Comparison of ENCODE assay signal across 22 cellular contexts in genomic region chr22:31128156-31128555, GRCh38. TPM values are rescaled to one million over a fixed set of nuclear protein-coding genes. Genes with fewer than 3 reads are reported as not detected.
DNase-seq lines count a peak whose midpoint lies in the region; ATAC-seq, FAIRE-seq and TF ChIP-seq lines count a peak whose summit lies in the region.
"Had no signal": no experiment of that assay in that cellular context is flagged by ENCODE, and none has a peak within 500 bp of the region (broad histone marks: within the 10 kb centered on the region; RNA-seq: fewer than 3 reads in every experiment).

No MANE protein-coding gene starts in this region.

- no peaks in the 10 kb centered on the region for H3K9me3 ChIP-seq in iPS-15b (ENCODE audit: control insufficient read depth, insufficient read depth, low read length)

- H3K36me3 ChIP-seq in iPS-15b (ENCODE audit: control insufficient read depth, insufficient read depth, low read length) = peaks cover 4% of the 10 kb centered on the region

- peak overlapping the region; percentile 18 for H3K4me3 ChIP-seq in iPS-15b (ENCODE audit: low read depth, low read length)
- H3K4me3 ChIP-seq: PC-9 had no signal

- intact Hi-C loops in natural killer cell (cut with micrococcal nuclease) (no loop called here), activated B cell treated with CpG ODN at 0.5 μM for 24 hours (cut with micrococcal nuclease) (no loop called here)

- no peak for ATAC-seq in natural killer cell treated with Interleukin-12 subunit alpha and Interleukin-12 subunit beta and Interleukin-15 and Interleukin-18, amount 100 ng/mL, for 72 hours
- ATAC-seq in natural killer cell (no peak), activated B cell treated with CpG ODN at 0.5 μM for 24 hours (ENCODE audit: low read depth) (no peak), GM21360 (IDR thresholded peaks at IDR 0.05; ENCODE audit: unreplicated experiment) (no peak)

- no peak for TF ChIP-seq CTCF in natural killer cell (IDR thresholded peaks at IDR 0.05)
- no peak for TF ChIP-seq CTCF in activated B cell treated with CpG ODN at 0.5 μM for 24 hours (IDR thresholded peaks at IDR 0.05)

- no peaks in the 10 kb centered on the region for H3K4me1 Mint-ChIP-seq in natural killer cell treated with Interleukin-12 subunit alpha and Interleukin-12 subunit beta and Interleukin-15 and Interleukin-18, amount 100 ng/mL, for 72 hours (ENCODE audit: low read depth in 2 of 2)
- no peaks in the 10 kb centered on the region for H3K4me1 Mint-ChIP-seq in natural killer cell
- H3K4me1 Mint-ChIP-seq in activated B cell treated with CpG ODN at 0.5 μM for 24 hours = peaks cover 4% of the 10 kb centered on the region

- no peak overlapping the region for H3K4me3 Mint-ChIP-seq in natural killer cell treated with Interleukin-12 subunit alpha and Interleukin-12 subunit beta and Interleukin-15 and Interleukin-18, amount 100 ng/mL, for 72 hours
- H3K4me3 Mint-ChIP-seq in natural killer cell (no peak overlapping the region), activated B cell treated with CpG ODN at 0.5 μM for 24 hours (no peak overlapping the region)

- H3K36me3 Mint-ChIP-seq in natural killer cell treated with Interleukin-12 subunit alpha and Interleukin-12 subunit beta and Interleukin-15 and Interleukin-18, amount 100 ng/mL, for 72 hours = no peaks in the 10 kb centered on the region
- H3K36me3 Mint-ChIP-seq in natural killer cell (no peaks in the 10 kb centered on the region), activated B cell treated with CpG ODN at 0.5 μM for 24 hours (ENCODE audit: low read depth) (no peaks in the 10 kb centered on the region)
- H3K36me3 Mint-ChIP-seq: CD14-positive monocyte had no signal

- H3K27me3 Mint-ChIP-seq in natural killer cell treated with Interleukin-12 subunit alpha and Interleukin-12 subunit beta and Interleukin-15 and Interleukin-18, amount 100 ng/mL, for 72 hours = no peaks in the 10 kb centered on the region
- H3K27me3 Mint-ChIP-seq in natural killer cell (ENCODE audit: low read depth in 2 of 2) (no peaks in the 10 kb centered on the region), activated B cell treated with CpG ODN at 0.5 μM for 24 hours (peaks cover 9% of the 10 kb centered on the region)

- FAIRE-seq in urothelium cell line (lab: Jason Lieb, UNC) = peak; percentile 65
- FAIRE-seq: A204.1 had no signal

- H3K4me1 ChIP-seq in iPS-15b (ENCODE audit: control insufficient read depth, insufficient read depth, low read length) = no peaks in the 10 kb centered on the region

- no peak overlapping the region for H3K27ac Mint-ChIP-seq in natural killer cell treated with Interleukin-12 subunit alpha and Interleukin-12 subunit beta and Interleukin-15 and Interleukin-18, amount 100 ng/mL, for 72 hours
- H3K27ac Mint-ChIP-seq in natural killer cell (no peak overlapping the region), activated B cell treated with CpG ODN at 0.5 μM for 24 hours (peak overlapping the region; percentile 3)
- H3K27ac Mint-ChIP-seq: CD14-positive monocyte had no signal

- H3K9me3 Mint-ChIP-seq in natural killer cell treated with Interleukin-12 subunit alpha and Interleukin-12 subunit beta and Interleukin-15 and Interleukin-18, amount 100 ng/mL, for 72 hours = no peaks in the 10 kb centered on the region
- H3K9me3 Mint-ChIP-seq in natural killer cell (no peaks in the 10 kb centered on the region), activated B cell treated with CpG ODN at 0.5 μM for 24 hours (no peaks in the 10 kb centered on the region)

- no peak overlapping the region for H3K9ac ChIP-seq in iPS-15b (ENCODE audit: low read depth, low read length)

- no peaks in the 10 kb centered on the region for H3K27me3 ChIP-seq in iPS-15b (ENCODE audit: control insufficient read depth, insufficient read depth, low read length)

- CTCF ChIA-PET in activated B cell treated with CpG ODN at 0.5 μM for 24 hours (lab: Charles Lee) = no interaction called here

- DNase-seq in natural killer cell treated with Interleukin-12 subunit alpha and Interleukin-12 subunit beta and Interleukin-15 and Interleukin-18, amount 100 ng/mL, for 72 hours (ENCODE audit: low spot score) = peak; percentile 52
- DNase-seq in natural killer cell (no peak), activated B cell treated with CpG ODN at 0.5 μM for 24 hours (no peak), urothelium cell line (ENCODE audit: low spot score) (no peak), GM19240 (ENCODE audit: insufficient read length, low spot score) (no peak), NCI-H1417 treated with DMSO at 0.1 percent for 48 hours (lab: John Stamatoyannopoulos, UW) (no peak)
- DNase-seq: GDM1, KG1, NCI-H1105 treated with DMSO at 0.1 percent for 48 hours, NCI-H1694, NCI-H2081, NCI-H2171, NCI-H446, NCI-H526, PC-9, RPMI8226, SHP77 had no signal

- POLR2A ChIA-PET in activated B cell treated with CpG ODN at 0.5 μM for 24 hours (lab: Charles Lee) = no interaction called here

RNA-seq across cellular contexts. Expression of gene INPP5J, which starts 5.4 kb away (rescaled TPM):
- total RNA-seq in natural killer cell treated with Interleukin-12 subunit alpha and Interleukin-12 subunit beta and Interleukin-15 and Interleukin-18, amount 100 ng/mL, for 72 hours = under 1 TPM in 1 of 2 donors, not detected in 1; 0.19 TPM
- total RNA-seq in natural killer cell (not detected), activated B cell treated with CpG ODN at 0.5 μM for 24 hours (0.12 and 0.16 TPM in 2 replicates)

RNA-seq across cellular contexts. Expression of gene PLA2G3, which starts 12.2 kb away (rescaled TPM):
- total RNA-seq in natural killer cell treated with Interleukin-12 subunit alpha and Interleukin-12 subunit beta and Interleukin-15 and Interleukin-18, amount 100 ng/mL, for 72 hours = not detected
- total RNA-seq in natural killer cell (not detected), activated B cell treated with CpG ODN at 0.5 μM for 24 hours (not detected in 2 replicates)
- total RNA-seq: H4, PC-9 had no signal

RNA-seq across cellular contexts. Expression of gene SELENOM, which starts 20.8 kb away (rescaled TPM):
- 1 to 10 TPM; 4.4 to 6.0 TPM for total RNA-seq in natural killer cell treated with Interleukin-12 subunit alpha and Interleukin-12 subunit beta and Interleukin-15 and Interleukin-18, amount 100 ng/mL, for 72 hours
- 10 to 100 TPM in 2 of 3 donors, 1 to 10 TPM in 1; 8.1 to 14.0 (median 10.6) TPM for total RNA-seq in natural killer cell
- 9.0 and 9.5 TPM in 2 replicates for total RNA-seq in activated B cell treated with CpG ODN at 0.5 μM for 24 hours

RNA-seq across cellular contexts. Expression of gene RNF185, which starts 31.8 kb away (rescaled TPM):
- 10 to 100 TPM; 22.1 to 31.2 TPM for total RNA-seq in natural killer cell treated with Interleukin-12 subunit alpha and Interleukin-12 subunit beta and Interleukin-15 and Interleukin-18, amount 100 ng/mL, for 72 hours
- 10 to 100 TPM; 12.4 to 15.0 (median 13.2) TPM for total RNA-seq in natural killer cell
- total RNA-seq in activated B cell treated with CpG ODN at 0.5 μM for 24 hours = 19.0 and 20.7 TPM in 2 replicates

RNA-seq across cellular contexts. Expression of gene SMTN, which starts 47.0 kb away (rescaled TPM):
- total RNA-seq in natural killer cell treated with Interleukin-12 subunit alpha and Interleukin-12 subunit beta and Interleukin-15 and Interleukin-18, amount 100 ng/mL, for 72 hours = 10 to 100 TPM; 17.2 to 19.9 TPM
- total RNA-seq in natural killer cell (1 to 10 TPM; 2.1 to 4.3 (median 3.6) TPM), activated B cell treated with CpG ODN at 0.5 μM for 24 hours (2.8 and 3.1 TPM in 2 replicates)
